Comparison of ENCODE assay signal across 31 cellular contexts in the genomic region with DNA sequence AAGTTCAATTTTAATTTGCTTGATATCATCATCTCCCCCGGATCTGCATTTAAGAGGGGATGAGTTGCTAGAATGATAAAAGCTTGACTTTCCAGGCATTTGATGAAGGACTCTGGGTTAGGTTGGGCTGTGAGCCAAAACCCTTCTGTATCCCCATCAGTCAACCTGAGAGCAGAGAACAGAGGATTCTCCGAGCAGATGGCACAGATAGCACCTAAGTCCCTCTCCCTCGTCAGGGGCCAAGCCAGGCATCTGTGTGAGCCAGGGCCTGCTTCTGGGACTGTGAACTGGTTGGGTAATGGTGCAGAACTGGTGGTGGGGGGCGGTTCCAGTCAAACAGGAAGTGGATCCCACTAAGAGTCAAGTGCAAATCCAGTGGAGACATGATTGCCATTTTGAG.
"Had no signal": no experiment of that assay in that cellular context is flagged by ENCODE, and none has a peak within 500 bp of the region (broad histone marks: within the 10 kb centered on the region; RNA-seq: fewer than 3 reads in every experiment).

No MANE protein-coding gene starts in this region.

- H3K4me1 ChIP-seq: adrenal gland, gastrocnemius medialis, left lung, neural progenitor cell, right atrium auricular region, thyroid gland had no signal

- H3K27ac ChIP-seq: adrenal gland, body of pancreas, coronary artery, dorsolateral prefrontal cortex, gastrocnemius medialis, left lung, lower lobe of right lung, neural progenitor cell, right atrium auricular region, thyroid gland, upper lobe of right lung, VCaP had no signal

- H3K36me3 ChIP-seq: adrenal gland, gastrocnemius medialis, left lung, lower lobe of right lung, neural progenitor cell, right atrium auricular region, stomach, thyroid gland, upper lobe of right lung had no signal

- H2AFZ ChIP-seq: neural progenitor cell had no signal

- DNase-seq: activated CD4-positive, alpha-beta memory T cell treated with anti-CD3 and anti-CD28 coated beads for 36 hours; activated CD4-positive, alpha-beta T cell treated with anti-CD3 and anti-CD28 coated beads, Interleukin-2, amount 10 ng/mL, durations not matched to agents 24 days and 14 days; activated CD4-positive, CD25-positive, alpha-beta regulatory T cell treated with anti-CD3 and anti-CD28 coated beads, Interleukin-2, amount 50 U/mL, for 72 hours; activated CD8-positive, alpha-beta memory T cell treated with anti-CD3 and anti-CD28 coated beads, Interleukin-2, amount 50 U/mL, for 4 hours; activated effector memory CD4-positive, alpha-beta T cell treated with anti-CD3 and anti-CD28 coated beads, Interleukin-2, amount 50 U/mL, for 16 hours; activated naive CD4-positive, alpha-beta T cell treated with anti-CD3 and anti-CD28 coated beads for 36 hours; activated naive CD8-positive, alpha-beta T cell treated with anti-CD3 and anti-CD28 coated beads for 36 hours; activated T-cell treated with anti-CD3 and anti-CD28 coated beads, Interleukin-2, amount 50 U/mL, for 1 hour; adrenal gland; aorta; body of pancreas; cerebellar nuclear complex; effector memory CD4-positive, alpha-beta T cell; erythroblast; gastrocnemius medialis; glutamatergic neuron; left lung; lower lobe of right lung; mesendoderm; natural killer cell; stimulated activated CD4-positive, alpha-beta T cell treated with anti-CD3 and anti-CD28 coated beads, Interleukin-1b, Interleukin-23, amount 100 ng/mL, for 48 hours; stimulated activated naive B cell treated with anti-CD40 and anti-IgM and Interleukin-4, amounts not matched to agents 10 μg/mL and 1 μg/mL and 100 μg/mL, for 72 hours; stomach; thyroid gland; upper lobe of right lung had no signal

- H3K9ac ChIP-seq: neural progenitor cell had no signal

- H3K27me3 ChIP-seq: adrenal gland, body of pancreas, gastrocnemius medialis, left lung, neural progenitor cell, right atrium auricular region, stomach, thyroid gland, upper lobe of right lung had no signal

- H3K4me2 ChIP-seq: neural progenitor cell, smooth muscle cell had no signal

- H3K4me3 ChIP-seq: adrenal gland, body of pancreas, coronary artery, dorsolateral prefrontal cortex, gastrocnemius medialis, left lung, lower lobe of right lung, neural progenitor cell, right atrium auricular region, smooth muscle cell, stomach, thyroid gland, upper lobe of right lung had no signal

- H3K9me3 ChIP-seq: adrenal gland, body of pancreas, gastrocnemius medialis, left lung, lower lobe of right lung, right atrium auricular region, stomach, thyroid gland, upper lobe of right lung had no signal

- ATAC-seq: body of pancreas; gastrocnemius medialis; left lung; lower lobe of right lung; natural killer cell; stimulated activated naive B cell treated with anti-CD40 and anti-IgM and Interleukin-4, amounts not matched to agents 10 μg/mL and 1 μg/mL and 100 μg/mL, for 72 hours; upper lobe of right lung had no signal
